ENCODE assay signal across 15 cellular contexts in the genomic region with DNA sequence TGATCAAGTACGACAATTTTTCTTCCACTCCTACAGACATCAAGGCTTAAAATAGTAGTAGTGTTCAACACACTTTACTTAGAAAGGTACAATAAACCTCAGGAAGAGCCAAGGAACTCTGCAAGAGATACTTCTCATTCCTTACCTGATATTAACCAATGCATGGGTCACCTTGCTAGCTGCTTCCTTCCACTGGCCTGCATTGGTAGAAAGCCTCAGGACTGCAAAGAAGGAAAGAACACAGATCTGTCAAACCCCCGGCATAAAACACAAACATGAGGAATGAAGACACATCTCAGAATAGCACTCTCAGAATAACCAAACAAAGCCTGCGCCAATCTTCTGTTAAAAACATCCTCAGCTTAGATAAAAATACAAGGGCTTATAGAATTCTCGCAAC.
DNase-seq lines count a peak whose midpoint lies in the region; ATAC-seq and TF ChIP-seq lines count a peak whose summit lies in the region.
"Had no signal": no experiment of that assay in that cellular context is flagged by ENCODE, and none has a peak within 500 bp of the region (broad histone marks: within the 10 kb centered on the region; RNA-seq: fewer than 3 reads in every experiment).

No MANE protein-coding gene starts in this region.

- intact Hi-C loops in uterus (cut with DNase I; ENCODE audit: low total_unique reads) = no loop called here

- no peak for TF ChIP-seq POLR2A in uterus (IDR thresholded peaks at IDR 0.05)

- H2AFZ ChIP-seq in SK-N-SH (ENCODE audit: low read depth) (no peak overlapping the region), fibroblast of lung (ENCODE audit: low read length) (no peak overlapping the region)

- DNase-seq in SK-N-SH (no peak), fibroblast of lung (ENCODE audit: low read depth in 2 of 2) (no peak), myocyte (ENCODE audit: low read depth) (peak; percentile 19), uterus (no peak), UCSD-AML1 (lab: John Stamatoyannopoulos, UW; ENCODE audit: unreplicated experiment) (no peak), cerebellar cortex (ENCODE audit: low spot score) (no peak)
- no peak for DNase-seq in NK-92 treated with Interleukin-12 subunit alpha and Interleukin-12 subunit beta, amount 100 ng/mL, for 24 hours (lab: John Stamatoyannopoulos, UW)
- DNase-seq: 8988T; activated B cell treated with CpG ODN at 0.5 μM for 24 hours; activated CD8-positive, alpha-beta memory T cell treated with anti-CD3 and anti-CD28 coated beads, Interleukin-2, amount 50 U/mL, for 48 hours; CD8-positive, alpha-beta T cell; naive B cell; NCI-H2171 treated with DMSO at 0.1 percent for 48 hours; stimulated activated naive CD4-positive, alpha-beta T cell treated with Interleukin-2 at 50 U/mL for 16 hours had no signal

- H3F3A ChIP-seq in SK-N-SH (replicated peaks; ENCODE audit: insufficient read depth) = peaks cover 38% of the 10 kb centered on the region

- H3K79me2 ChIP-seq in SK-N-SH (ENCODE audit: insufficient read depth) = no peaks in the 10 kb centered on the region
- no peaks in the 10 kb centered on the region for H3K79me2 ChIP-seq in fibroblast of lung (ENCODE audit: control insufficient read depth, insufficient read depth, low read length)

- peaks cover 2 to 44% of the 10 kb centered on the region in 2 experiments for H3K4me1 ChIP-seq in SK-N-SH (ENCODE audit: control insufficient read depth in 1 of 2, insufficient read depth in 2 of 2, low read depth in 1 of 2, low read length in 1 of 2)
- peaks cover 40% of the 10 kb centered on the region for H3K4me1 ChIP-seq in fibroblast of lung (ENCODE audit: control insufficient read depth, extremely low read depth, insufficient read depth, low read length)
- peaks cover 4 to 15% of the 10 kb centered on the region in 2 donors for H3K4me1 ChIP-seq in uterus

- 82% methylated on average over 4 of the region's 4 CpGs for WGBS in SK-N-SH (ENCODE audit: low lambda C conversion rate)

- no peak for TF ChIP-seq CTCF in SK-N-SH (IDR thresholded peaks at IDR 0.05)
- no peak for TF ChIP-seq CTCF in fibroblast of lung (conservative IDR thresholded peaks at IDR 0.05 in 1 of 2, IDR thresholded peaks at IDR 0.05 in 1 of 2; ENCODE audit: low read depth in 1 of 2, low read length in 2 of 2)
- TF ChIP-seq CTCF in uterus (IDR thresholded peaks at IDR 0.05) = no peak

- H4K20me1 ChIP-seq in SK-N-SH (ENCODE audit: insufficient read depth) (no peaks in the 10 kb centered on the region), fibroblast of lung (ENCODE audit: control insufficient read depth, extremely low read depth, insufficient read depth, low read length) (no peaks in the 10 kb centered on the region)

- H3K9ac ChIP-seq in SK-N-SH (0 out of 2 replicates have a peak overlapping the region, but pooled peaks have one; percentile 11), fibroblast of lung (ENCODE audit: insufficient read depth, low read length) (no peak overlapping the region)

- TF ChIP-seq RAD21 in SK-N-SH (IDR thresholded peaks at IDR 0.05; ENCODE audit: low read length) = no peak

- H3K9me3 ChIP-seq in SK-N-SH = no peaks in the 10 kb centered on the region
- H3K9me3 ChIP-seq in fibroblast of lung (ENCODE audit: control insufficient read depth, insufficient read depth, low read depth, low read length) = no peaks in the 10 kb centered on the region
- H3K9me3 ChIP-seq in uterus = no peaks in the 10 kb centered on the region

- H3K36me3 ChIP-seq in SK-N-SH (replicated peaks in 1 of 2; ENCODE audit: control insufficient read depth in 1 of 2, insufficient read depth in 2 of 2, low read length in 1 of 2) (peaks cover 0 to 11% of the 10 kb centered on the region in 2 experiments), fibroblast of lung (ENCODE audit: control insufficient read depth, insufficient read depth, low read length) (no peaks in the 10 kb centered on the region), uterus (no peaks in the 10 kb centered on the region)

- H3K27ac ChIP-seq in SK-N-SH (ENCODE audit: low read depth in 2 of 2, low read length in 1 of 2) (peak overlapping the region; percentile 36 to 75; a peak in 3 of 4 replicates), fibroblast of lung (ENCODE audit: insufficient read depth, low read length) (peak overlapping the region; percentile 64), uterus (peak overlapping the region; percentile 58 to 74)

- POLR2A ChIA-PET in SK-N-SH (lab: Yijun Ruan, JAX) = interaction anchor here (0.6 kb wide), 1 partner anchor 364 kb away, joined by 3 read pairs; no protein-coding TSS in a partner anchor

- no peak for TF ChIP-seq EP300 in SK-N-SH (IDR thresholded peaks at IDR 0.05; ENCODE audit: borderline replicate concordance in 1 of 2, low read depth in 1 of 2, low read length in 1 of 2)

- H3K4me2 ChIP-seq in SK-N-SH (0 out of 2 replicates have a peak overlapping the region, but pooled peaks have one; percentile 57), fibroblast of lung (ENCODE audit: extremely low read depth, insufficient read depth, low read length) (peak overlapping the region; percentile 61)

- no peaks in the 10 kb centered on the region for H3K27me3 ChIP-seq in SK-N-SH (ENCODE audit: insufficient read depth)
- no peaks in the 10 kb centered on the region for H3K27me3 ChIP-seq in fibroblast of lung (ENCODE audit: control insufficient read depth, insufficient read depth, low read length)
- H3K27me3 ChIP-seq in uterus = no peaks in the 10 kb centered on the region

- CTCF ChIA-PET in SK-N-SH (lab: Yijun Ruan, JAX) = interaction anchor here (0.8 to 2.1 kb wide), 3 partner anchors 50 to 99 kb away, joined by 3 to 8 read pairs (median 3); no protein-coding TSS in a partner anchor

- H3K4me3 ChIP-seq in SK-N-SH (ENCODE audit: low read depth in 2 of 2, low read length in 1 of 2) (no peak overlapping the region), fibroblast of lung (replicated peaks in 1 of 4; ENCODE audit: control extremely low read depth in 1 of 4, insufficient read depth in 1 of 4, low read depth in 3 of 4, low read length in 4 of 4) (peak overlapping the region in 3 of 4 experiments; percentile 0 to 10 (median 3)), uterus (no peak overlapping the region)

- H3K9me2 ChIP-seq in SK-N-SH = no peaks in the 10 kb centered on the region

- ATAC-seq in SK-N-SH treated with all-trans-retinoic acid at 6 μM for 48 hours = no peak
- ATAC-seq: CD8-positive, alpha-beta T cell had no signal

TF ChIP-seq in SK-N-SH, 30 proteins besides CTCF, POLR2A, EP300 and RAD21 (continues in another document):
- TF ChIP-seq NRF1 (IDR thresholded peaks at IDR 0.05; ENCODE audit: low read depth, low read length) = no peak
- TF ChIP-seq CHD2 (IDR thresholded peaks at IDR 0.05; ENCODE audit: low read length, partially characterized antibody) = no peak
- TF ChIP-seq EZH2phosphoT487 (IDR thresholded peaks at IDR 0.05; ENCODE audit: borderline replicate concordance, low read depth) = no peak
- no peak for TF ChIP-seq SIN3A (IDR thresholded peaks at IDR 0.05; ENCODE audit: borderline replicate concordance, low read depth, low read length)
- TF ChIP-seq, protein P1, sequence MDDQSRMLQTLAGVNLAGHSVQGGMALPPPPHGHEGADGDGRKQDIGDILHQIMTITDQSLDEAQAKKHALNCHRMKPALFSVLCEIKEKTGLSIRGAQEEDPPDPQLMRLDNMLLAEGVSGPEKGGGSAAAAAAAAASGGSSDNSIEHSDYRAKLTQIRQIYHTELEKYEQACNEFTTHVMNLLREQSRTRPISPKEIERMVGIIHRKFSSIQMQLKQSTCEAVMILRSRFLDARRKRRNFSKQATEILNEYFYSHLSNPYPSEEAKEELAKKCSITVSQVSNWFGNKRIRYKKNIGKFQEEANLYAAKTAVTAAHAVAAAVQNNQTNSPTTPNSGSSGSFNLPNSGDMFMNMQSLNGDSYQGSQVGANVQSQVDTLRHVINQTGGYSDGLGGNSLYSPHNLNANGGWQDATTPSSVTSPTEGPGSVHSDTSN (IDR thresholded peaks at IDR 0.05) = no peak

TF ChIP-seq in SK-N-SH treated with all-trans-retinoic acid at 6 μM for 48 hours, 23 proteins besides CTCF, POLR2A, EP300 and RAD21 (continues in another document):
- TF ChIP-seq, protein P2, sequence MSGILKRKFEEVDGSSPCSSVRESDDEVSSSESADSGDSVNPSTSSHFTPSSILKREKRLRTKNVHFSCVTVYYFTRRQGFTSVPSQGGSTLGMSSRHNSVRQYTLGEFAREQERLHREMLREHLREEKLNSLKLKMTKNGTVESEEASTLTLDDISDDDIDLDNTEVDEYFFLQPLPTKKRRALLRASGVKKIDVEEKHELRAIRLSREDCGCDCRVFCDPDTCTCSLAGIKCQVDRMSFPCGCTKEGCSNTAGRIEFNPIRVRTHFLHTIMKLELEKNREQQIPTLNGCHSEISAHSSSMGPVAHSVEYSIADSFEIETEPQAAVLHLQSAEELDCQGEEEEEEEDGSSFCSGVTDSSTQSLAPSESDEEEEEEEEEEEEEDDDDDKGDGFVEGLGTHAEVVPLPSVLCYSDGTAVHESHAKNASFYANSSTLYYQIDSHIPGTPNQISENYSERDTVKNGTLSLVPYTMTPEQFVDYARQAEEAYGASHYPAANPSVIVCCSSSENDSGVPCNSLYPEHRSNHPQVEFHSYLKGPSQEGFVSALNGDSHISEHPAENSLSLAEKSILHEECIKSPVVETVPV (CRISPR knock-in tag; IDR thresholded peaks at IDR 0.05) = no peak
- TF ChIP-seq ISL1 (CRISPR knock-in tag; IDR thresholded peaks at IDR 0.05) (no peak), PPARA (CRISPR knock-in tag; IDR thresholded peaks at IDR 0.05; ENCODE audit: borderline replicate concordance) (no peak), ZNF70 (CRISPR knock-in tag; IDR thresholded peaks at IDR 0.05) (no peak)
- TF ChIP-seq, protein P3, sequence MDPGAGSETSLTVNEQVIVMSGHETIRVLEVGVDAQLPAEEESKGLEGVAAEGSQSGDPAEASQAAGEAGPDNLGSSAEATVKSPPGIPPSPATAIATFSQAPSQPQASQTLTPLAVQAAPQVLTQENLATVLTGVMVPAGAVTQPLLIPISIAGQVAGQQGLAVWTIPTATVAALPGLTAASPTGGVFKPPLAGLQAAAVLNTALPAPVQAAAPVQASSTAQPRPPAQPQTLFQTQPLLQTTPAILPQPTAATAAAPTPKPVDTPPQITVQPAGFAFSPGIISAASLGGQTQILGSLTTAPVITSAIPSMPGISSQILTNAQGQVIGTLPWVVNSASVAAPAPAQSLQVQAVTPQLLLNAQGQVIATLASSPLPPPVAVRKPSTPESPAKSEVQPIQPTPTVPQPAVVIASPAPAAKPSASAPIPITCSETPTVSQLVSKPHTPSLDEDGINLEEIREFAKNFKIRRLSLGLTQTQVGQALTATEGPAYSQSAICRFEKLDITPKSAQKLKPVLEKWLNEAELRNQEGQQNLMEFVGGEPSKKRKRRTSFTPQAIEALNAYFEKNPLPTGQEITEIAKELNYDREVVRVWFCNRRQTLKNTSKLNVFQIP (CRISPR knock-in tag; IDR thresholded peaks at IDR 0.05; ENCODE audit: borderline replicate concordance, low read depth) = no peak

Comparison
In these comparisons a context has a peak if more than half of its experiments do, and no peak if none do; other contexts are left out.
1. H3K4me3 ChIP-seq: peak in fibroblast of lung (3 of 4); none in SK-N-SH (0 of 2) and uterus (0 of 2).
2. Peak in every context shown above with its lines, with median percentiles within 50 percentile points of each other: H3K27ac ChIP-seq.